Comparison of ENCODE assay signal across 15 cellular contexts in the genomic region with DNA sequence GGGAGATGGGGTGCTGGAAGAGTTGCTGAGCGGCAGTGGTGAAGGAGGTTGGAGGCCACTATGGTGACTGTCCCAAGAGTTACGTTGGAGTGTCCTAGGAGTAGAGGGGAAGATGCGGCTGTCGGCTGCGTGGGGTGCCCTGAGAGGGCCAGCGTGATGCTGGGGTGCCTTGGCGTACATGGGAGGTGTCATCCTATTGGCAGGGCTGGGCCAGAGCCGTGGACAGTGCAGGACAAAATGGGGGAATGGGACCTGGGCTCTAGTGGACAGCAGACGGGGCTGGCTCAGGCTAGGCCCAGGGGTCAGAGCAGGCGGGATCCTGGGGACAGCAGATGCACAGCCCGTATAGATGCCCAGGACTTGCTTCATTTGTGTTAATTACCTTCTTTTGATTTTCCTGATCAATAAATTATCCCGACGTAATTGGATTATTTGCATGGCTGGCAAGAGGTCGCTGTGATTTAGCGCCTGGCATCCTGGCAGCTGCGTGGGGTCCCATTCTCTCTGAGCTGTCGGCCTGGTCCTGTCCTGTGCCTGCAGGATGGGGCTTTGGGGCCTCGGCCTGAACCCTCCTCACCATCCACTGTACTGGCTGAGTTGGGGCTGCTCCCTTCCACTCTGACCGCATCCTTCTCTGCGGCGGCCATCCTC.
DNase-seq lines count a peak whose midpoint lies in the region; ATAC-seq and TF ChIP-seq lines count a peak whose summit lies in the region.
"Had no signal": no experiment of that assay in that cellular context is flagged by ENCODE, and none has a peak within 500 bp of the region (broad histone marks: within the 10 kb centered on the region; RNA-seq: fewer than 3 reads in every experiment).

No MANE protein-coding gene starts in this region.

- H2BK5ac ChIP-seq in mesenchymal stem cell (ENCODE audit: low read depth, low read length, poor library complexity, severe bottlenecking): no peak overlapping the region

- no peak overlapping the region for H2AK5ac ChIP-seq in mesenchymal stem cell (ENCODE audit: low read length, severe bottlenecking)

- no peak overlapping the region for H3K14ac ChIP-seq in mesenchymal stem cell (ENCODE audit: low read length in 2 of 2)

- intact Hi-C loops in Right ventricle myocardium superior (cut with DNase I) (loop anchor here (10.0 kb wide), 2 partner anchors 179 to 231 kb away; no protein-coding TSS in a partner anchor), left cardiac atrium (cut with DNase I) (loop anchor here in 1 of 2 donors (10.0 kb wide), 1 partner anchor 231 kb away; no protein-coding TSS in a partner anchor), aorta (cut with DNase I) (no loop called here)

- DNase-seq in Right ventricle myocardium superior (peak; percentile 18), left cardiac atrium (no peak), RWPE2 (ENCODE audit: low spot score) (peak; percentile 69), mesenchymal stem cell (no peak), aorta (peak; percentile 31 to 40), KG1 (lab: John Stamatoyannopoulos, UW) (no peak), mesenteric fat pad (ENCODE audit: low spot score) (no peak)
- DNase-seq: ACHN; Calu3; CD4-positive, alpha-beta T cell; DMS79; HCEC 1CT; HFFc6 had no signal

- no peak overlapping the region for H3K18ac ChIP-seq in mesenchymal stem cell (ENCODE audit: low read depth in 1 of 2, low read length in 2 of 2)

- H2BK15ac ChIP-seq in mesenchymal stem cell (ENCODE audit: low read depth, poor library complexity, severe bottlenecking): no peak overlapping the region

- H3K4ac ChIP-seq in mesenchymal stem cell (ENCODE audit: low read depth in 1 of 2, low read length in 2 of 2): no peak overlapping the region

- no peak overlapping the region for H2BK12ac ChIP-seq in mesenchymal stem cell (ENCODE audit: low read length in 2 of 2)

- no peak overlapping the region for H3K4me2 ChIP-seq in mesenchymal stem cell (ENCODE audit: low read length, poor library complexity, severe bottlenecking)
- H3K4me2 ChIP-seq: BLaER1 treated with 17β-estradiol and CSF1 and Interleukin-3, amounts not matched to agents 10 nM and 100 nM had no signal

- H3K36me3 ChIP-seq in RWPE2 (ENCODE audit: low read depth): no peaks in the 10 kb centered on the region
- no peaks in the 10 kb centered on the region for H3K36me3 ChIP-seq in mesenchymal stem cell (ENCODE audit: control insufficient read depth in 1 of 2, insufficient read depth in 2 of 2, low read depth in 1 of 2, low read length in 2 of 2)
- no peaks in the 10 kb centered on the region for H3K36me3 ChIP-seq in aorta (ENCODE audit: control insufficient read depth in 1 of 2, insufficient read depth in 2 of 2, low read length in 1 of 2)
- H3K36me3 ChIP-seq: BLaER1 treated with 17β-estradiol and CSF1 and Interleukin-3, amounts not matched to agents 10 nM and 100 nM had no signal

- TF ChIP-seq CTCF in RWPE2 (IDR thresholded peaks at IDR 0.05; ENCODE audit: poor library complexity, severe bottlenecking): no peak

- no peak overlapping the region for H3K23ac ChIP-seq in mesenchymal stem cell (ENCODE audit: low read length in 2 of 2)

- no peak overlapping the region for H2AFZ ChIP-seq in mesenchymal stem cell (ENCODE audit: low read depth, low read length)

- ATAC-seq in Right ventricle myocardium superior (ENCODE audit: poor library complexity) (no peak), left cardiac atrium (no peak), RWPE2 (ENCODE audit: low read depth) (no peak), aorta (ENCODE audit: low FRiP score) (no peak)
- ATAC-seq: GM12878 had no signal

- H3K9ac ChIP-seq in mesenchymal stem cell (ENCODE audit: low read length): no peak overlapping the region
- H3K9ac ChIP-seq: BLaER1 treated with 17β-estradiol and CSF1 and Interleukin-3, amounts not matched to agents 10 nM and 100 nM had no signal

- WGBS in mesenchymal stem cell: 89% methylated on average over 21 of the region's 21 CpGs
- 86 to 90% methylated on average over 21 of the region's 21 CpGs for WGBS in aorta, 2 donors

- H3K27ac ChIP-seq in RWPE2 (ENCODE audit: poor library complexity, severe bottlenecking): no peak overlapping the region
- H3K27ac ChIP-seq in mesenchymal stem cell (ENCODE audit: low read length, poor library complexity, severe bottlenecking): no peak overlapping the region
- no peak overlapping the region for H3K27ac ChIP-seq in aorta (ENCODE audit: low read depth in 1 of 2, low read length in 2 of 2)
- H3K27ac ChIP-seq: BLaER1 treated with 17β-estradiol and CSF1 and Interleukin-3, amounts not matched to agents 10 nM and 100 nM had no signal

- no peaks in the 10 kb centered on the region for H3K79me1 ChIP-seq in mesenchymal stem cell (replicated peaks; ENCODE audit: low read length, poor library complexity, severe bottlenecking)

- H3K9me3 ChIP-seq in RWPE2 (ENCODE audit: severe bottlenecking) (no peaks in the 10 kb centered on the region), mesenchymal stem cell (ENCODE audit: control insufficient read depth, low read length) (no peaks in the 10 kb centered on the region), aorta (ENCODE audit: control insufficient read depth, low read length) (peaks cover 15% of the 10 kb centered on the region)

- no peak overlapping the region for H4K91ac ChIP-seq in mesenchymal stem cell (ENCODE audit: low read length)

- H3K4me3 ChIP-seq in RWPE2 (ENCODE audit: severe bottlenecking) (no peak overlapping the region), mesenchymal stem cell (ENCODE audit: insufficient read depth in 1 of 2, low read depth in 1 of 2, low read length in 2 of 2) (no peak overlapping the region), aorta (ENCODE audit: low read length in 2 of 2) (no peak overlapping the region)
- H3K4me3 ChIP-seq: BLaER1 treated with 17β-estradiol and CSF1 and Interleukin-3, amounts not matched to agents 10 nM and 100 nM; GM12878 had no signal

- no peaks in the 10 kb centered on the region for H3K4me1 ChIP-seq in RWPE2 (ENCODE audit: insufficient read depth, poor library complexity, severe bottlenecking)
- no peaks in the 10 kb centered on the region for H3K4me1 ChIP-seq in mesenchymal stem cell (ENCODE audit: control insufficient read depth, insufficient read depth, low read depth, low read length)
- no peaks in the 10 kb centered on the region for H3K4me1 ChIP-seq in aorta (ENCODE audit: control insufficient read depth in 1 of 2, insufficient read depth in 2 of 2, low read length in 2 of 2)

- H3K27me3 ChIP-seq in RWPE2 (ENCODE audit: insufficient read depth, poor library complexity, severe bottlenecking): peaks cover 48% of the 10 kb centered on the region
- H3K27me3 ChIP-seq in mesenchymal stem cell (ENCODE audit: control insufficient read depth in 1 of 2, insufficient read depth in 1 of 2, low read length in 2 of 2): peaks cover 0 to 26% of the 10 kb centered on the region in 2 experiments
- H3K27me3 ChIP-seq in aorta (ENCODE audit: control insufficient read depth in 1 of 2, insufficient read depth in 2 of 2, low read length in 1 of 2): no peaks in the 10 kb centered on the region
- H3K27me3 ChIP-seq: BLaER1 treated with 17β-estradiol and CSF1 and Interleukin-3, amounts not matched to agents 10 nM and 100 nM had no signal

- H4K8ac ChIP-seq in mesenchymal stem cell (ENCODE audit: low read length): peak overlapping the region; percentile 14

- no peak overlapping the region for H2BK120ac ChIP-seq in mesenchymal stem cell (ENCODE audit: low read depth, low read length)

Comparison
In these comparisons a context has a peak if more than half of its experiments do, and no peak if none do; other contexts are left out.
1. DNase-seq: peak in Right ventricle myocardium superior (single experiment), RWPE2 (single experiment) and aorta (2 of 2); none in left cardiac atrium (single experiment), mesenchymal stem cell (single experiment), KG1 (single experiment) and mesenteric fat pad (single experiment).